9 cellular contexts compared by ENCODE assay signal in genomic region chr6:106162926-106163325, GRCh38.
DNase-seq lines count a peak whose midpoint lies in the region; ATAC-seq, FAIRE-seq and TF ChIP-seq lines count a peak whose summit lies in the region.
"Had no signal": no experiment of that assay in that cellular context is flagged by ENCODE, and none has a peak within 500 bp of the region (broad histone marks: within the 10 kb centered on the region; RNA-seq: fewer than 3 reads in every experiment).

No MANE protein-coding gene starts in this region.

- H2AFZ ChIP-seq in DND-41 (ENCODE audit: low read depth, low read length), result peak overlapping the region; percentile 45
- H2AFZ ChIP-seq in Loucy (ENCODE audit: low read length), result no peak overlapping the region
- H2AFZ ChIP-seq in astrocyte (ENCODE audit: low read depth, low read length), result no peak overlapping the region

- H3K27ac ChIP-seq in DND-41 (ENCODE audit: low read length), result peak overlapping the region; percentile 60
- no peak overlapping the region for H3K27ac ChIP-seq in astrocyte (ENCODE audit: low read depth, low read length)
- H3K27ac ChIP-seq: WERI-Rb-1 had no signal

- ATAC-seq in DND-41 (ENCODE audit: insufficient read depth, low read depth), result peak; percentile 32; the same call in 2 of the 3 replicates
- no peak for ATAC-seq in left lobe of liver
- ATAC-seq in HG03108 (IDR thresholded peaks at IDR 0.05; ENCODE audit: unreplicated experiment), result no peak

- no peaks in the 10 kb centered on the region for H3F3A ChIP-seq in Loucy (ENCODE audit: low read depth)

- H3K27ac Mint-ChIP-seq in astrocyte (ENCODE audit: unreplicated experiment), result peak overlapping the region; percentile 49
- peak overlapping the region; percentile 71 for H3K27ac Mint-ChIP-seq in osteocyte (ENCODE audit: unreplicated experiment)

- peaks cover 36% of the 10 kb centered on the region for H3K4me1 Mint-ChIP-seq in astrocyte (ENCODE audit: low read depth, unreplicated experiment)
- peaks cover 26% of the 10 kb centered on the region for H3K4me1 Mint-ChIP-seq in osteocyte (ENCODE audit: unreplicated experiment)

- H3K4me3 Mint-ChIP-seq in astrocyte (ENCODE audit: unreplicated experiment), result no peak overlapping the region
- no peak overlapping the region for H3K4me3 Mint-ChIP-seq in osteocyte (ENCODE audit: unreplicated experiment)

- no peak for FAIRE-seq in astrocyte (lab: Jason Lieb, UNC)

- H3K4me1 ChIP-seq in DND-41 (ENCODE audit: insufficient read depth, low read length) (peaks cover 23% of the 10 kb centered on the region), Loucy (ENCODE audit: insufficient read depth, low read length, poor library complexity, severe bottlenecking) (peaks cover 16% of the 10 kb centered on the region), astrocyte (ENCODE audit: insufficient read depth, low read length) (peaks cover 44% of the 10 kb centered on the region)

- peaks cover 5% of the 10 kb centered on the region for H3K27me3 Mint-ChIP-seq in astrocyte (ENCODE audit: low read depth, unreplicated experiment)
- no peaks in the 10 kb centered on the region for H3K27me3 Mint-ChIP-seq in osteocyte (ENCODE audit: unreplicated experiment)

- H3K36me3 Mint-ChIP-seq in astrocyte (ENCODE audit: low read depth, unreplicated experiment), result peaks cover 2% of the 10 kb centered on the region
- H3K36me3 Mint-ChIP-seq in osteocyte (ENCODE audit: unreplicated experiment), result no peaks in the 10 kb centered on the region

- H3K9me2 ChIP-seq in Loucy (replicated peaks; ENCODE audit: low read depth, low read length), result no peaks in the 10 kb centered on the region

- no peaks in the 10 kb centered on the region for H3K9me3 ChIP-seq in DND-41 (ENCODE audit: insufficient read depth, low read length, severe bottlenecking)
- H3K9me3 ChIP-seq in Loucy (ENCODE audit: insufficient read depth, low read depth, low read length), result no peaks in the 10 kb centered on the region
- no peaks in the 10 kb centered on the region for H3K9me3 ChIP-seq in astrocyte (ENCODE audit: insufficient read depth, low read depth, low read length)

- H3K9me3 Mint-ChIP-seq in astrocyte (ENCODE audit: unreplicated experiment), result no peaks in the 10 kb centered on the region
- no peaks in the 10 kb centered on the region for H3K9me3 Mint-ChIP-seq in osteocyte (ENCODE audit: unreplicated experiment)

- DNase-seq in DND-41 (no peak), astrocyte (ENCODE audit: low read depth) (peak; percentile 56), osteocyte (ENCODE audit: extremely low spot score, unreplicated experiment) (no peak), left lobe of liver (ENCODE audit: low spot score) (no peak), ecto neural progenitor cell (ENCODE audit: low spot score) (no peak)
- no peak for DNase-seq in central memory CD4-positive, alpha-beta T cell
- DNase-seq: WERI-Rb-1 had no signal

- no peak for TF ChIP-seq CTCF in DND-41 (IDR thresholded peaks at IDR 0.05; ENCODE audit: borderline replicate concordance, extremely low read depth, low read length, poor library complexity, severe bottlenecking)
- TF ChIP-seq CTCF in Loucy (conservative IDR thresholded peaks at IDR 0.05; ENCODE audit: low read length), result no peak
- TF ChIP-seq CTCF in astrocyte (IDR thresholded peaks at IDR 0.05; ENCODE audit: insufficient read depth, low read depth, low read length), result no peak
- TF ChIP-seq CTCF in osteocyte (IDR thresholded peaks at IDR 0.05), result no peak

- H3K9ac ChIP-seq in DND-41 (ENCODE audit: low read depth, low read length) (no peak overlapping the region), Loucy (ENCODE audit: low read depth, low read length, poor library complexity, severe bottlenecking) (no peak overlapping the region), astrocyte (ENCODE audit: low read length) (no peak overlapping the region)

- no peak overlapping the region for H3K4me3 ChIP-seq in DND-41 (ENCODE audit: low read depth in 1 of 2, low read length in 2 of 2)
- no peak overlapping the region for H3K4me3 ChIP-seq in Loucy (ENCODE audit: low read length, poor library complexity, severe bottlenecking)
- no peak overlapping the region for H3K4me3 ChIP-seq in astrocyte (ENCODE audit: insufficient read depth, low read depth, low read length)

- H4K20me1 ChIP-seq in DND-41 (ENCODE audit: insufficient read depth, low read length), result no peaks in the 10 kb centered on the region
- no peaks in the 10 kb centered on the region for H4K20me1 ChIP-seq in Loucy (ENCODE audit: insufficient read depth, low read length, poor library complexity, severe bottlenecking)
- H4K20me1 ChIP-seq in astrocyte (ENCODE audit: insufficient read depth, low read length), result no peaks in the 10 kb centered on the region

- H3K27me3 ChIP-seq in DND-41 (ENCODE audit: insufficient read depth, low read length, poor library complexity) (no peaks in the 10 kb centered on the region), Loucy (ENCODE audit: insufficient read depth, low read length, poor library complexity, severe bottlenecking) (no peaks in the 10 kb centered on the region), astrocyte (ENCODE audit: insufficient read depth, low read length) (no peaks in the 10 kb centered on the region)

- H3K79me2 ChIP-seq in DND-41 (ENCODE audit: insufficient read depth, low read length) (no peaks in the 10 kb centered on the region), Loucy (ENCODE audit: insufficient read depth, low read length) (no peaks in the 10 kb centered on the region), astrocyte (ENCODE audit: insufficient read depth, low read length) (no peaks in the 10 kb centered on the region)

- H3K4me2 ChIP-seq in DND-41 (ENCODE audit: insufficient read depth, low read length), result peak overlapping the region; percentile 24; the same call in 1 of the 2 replicates
- peak overlapping the region; percentile 20 for H3K4me2 ChIP-seq in Loucy (ENCODE audit: low read depth, low read length, poor library complexity, severe bottlenecking)
- H3K4me2 ChIP-seq in astrocyte (ENCODE audit: low read length), result peak overlapping the region; percentile 47

- H3K36me3 ChIP-seq in DND-41 (ENCODE audit: insufficient read depth, low read length), result no peaks in the 10 kb centered on the region
- H3K36me3 ChIP-seq in Loucy (ENCODE audit: insufficient read depth, low read length), result no peaks in the 10 kb centered on the region
- H3K36me3 ChIP-seq in astrocyte (ENCODE audit: insufficient read depth, low read length), result no peaks in the 10 kb centered on the region
- H3K36me3 ChIP-seq: WERI-Rb-1 had no signal
